ENCODE assay signal across 8 cellular contexts in genomic region chr6:27807415-27808241, GRCh38.
A peak's percentile ranks its signal among the peaks of the same experiment; 100 is the strongest.
DNase-seq lines count a peak whose midpoint lies in the region; TF ChIP-seq lines count a peak whose summit lies in the region.
"Not testable (repeated sequence)": the region's sequence is repeated elsewhere in the genome, so short reads cannot be mapped to it uniquely, and the experiment has no call there.

No MANE protein-coding gene starts in this region.

- TF ChIP-seq CTCF in esophagus squamous epithelium (IDR thresholded peaks at IDR 0.05); stomach (IDR thresholded peaks at IDR 0.05): not testable (repeated sequence)

- peak in 3 of 4 donors; percentile 85 to 91 (median 86) for TF ChIP-seq POLR2A in esophagus squamous epithelium (IDR thresholded peaks at IDR 0.05)
- not testable (repeated sequence) for TF ChIP-seq POLR2A in stomach (IDR thresholded peaks at IDR 0.05)

- H3K4me1 ChIP-seq in esophagus squamous epithelium (peaks cover 5 to 55% (median 7%) of the 10 kb centered on the region in 3 donors), muscle layer of colon (ENCODE audit: insufficient read depth, low read length) (peaks cover 12% of the 10 kb centered on the region), stomach (peaks cover 0 to 41% (median 27%) of the 10 kb centered on the region in 4 donors)

- not testable (repeated sequence) for TF ChIP-seq EP300 in stomach (IDR thresholded peaks at IDR 0.05)

- H3K27me3 ChIP-seq in esophagus squamous epithelium = not testable (repeated sequence)
- H3K27me3 ChIP-seq in muscle layer of colon (ENCODE audit: control insufficient read depth in 1 of 2, insufficient read depth in 2 of 2, low read length in 2 of 2) = peaks cover 10 to 18% of the 10 kb centered on the region in 2 donors
- H3K27me3 ChIP-seq in stomach = peaks cover 0 to 15% (median 0%) of the 10 kb centered on the region in 3 donors

- DNase-seq in ELR (ENCODE audit: low read depth) (peak; percentile 97), H4 (ENCODE audit: low spot score) (peak; percentile 97), Kasumi-1 (lab: John Stamatoyannopoulos, UW) (peak; percentile 96 to 97), RKO (ENCODE audit: low spot score) (peak; percentile 97), esophagus squamous epithelium (lab: John Stamatoyannopoulos, UW) (peak; percentile 42), stomach (peak; percentile 71)
- peak; percentile 20 to 39 for DNase-seq in activated T-helper 1 cell treated with anti-CD3 and anti-CD28 coated beads, Interleukin-2, amount 50 U/mL, for 16 hours (ENCODE audit: low read depth in 1 of 2, low spot score in 1 of 2)

- intact Hi-C loops in esophagus squamous epithelium (cut with DNase I); stomach (cut with DNase I; ENCODE audit: low total_unique reads): not testable (repeated sequence)

- WGBS in esophagus squamous epithelium, 2 donors = 0% methylated on average over 15 to 17 of the region's 44 CpGs
- WGBS in stomach, 5 donors = 0 to 1% (median 1%) methylated on average over 31 to 44 of the region's 44 CpGs

- H3K4me3 ChIP-seq in esophagus squamous epithelium (peak overlapping the region; percentile 53 to 66 (median 62)), muscle layer of colon (ENCODE audit: low read depth in 1 of 2, low read length in 2 of 2) (peak overlapping the region; percentile 25 to 70), stomach (peak overlapping the region; percentile 51 to 62 (median 56))

- H3K27ac ChIP-seq in esophagus squamous epithelium = peak overlapping the region; percentile 90 to 97 (median 92)
- peak overlapping the region; percentile 63 for H3K27ac ChIP-seq in muscle layer of colon (ENCODE audit: low read depth, low read length)
- peak overlapping the region; percentile 85 to 95 (median 88) for H3K27ac ChIP-seq in stomach

- H3K9ac ChIP-seq in muscle layer of colon (ENCODE audit: low read length) = not testable (repeated sequence)

- not testable (repeated sequence) for H3K36me3 ChIP-seq in esophagus squamous epithelium; muscle layer of colon (ENCODE audit: insufficient read depth, low read length); stomach

- H3K9me3 ChIP-seq in esophagus squamous epithelium; muscle layer of colon (ENCODE audit: low read length); stomach: not testable (repeated sequence)

Comparison
In these comparisons a context has a peak if more than half of its experiments do, and no peak if none do; other contexts are left out.
1. Peak in every context shown above with its lines: DNase-seq, H3K4me3 ChIP-seq and H3K27ac ChIP-seq.
2. DNase-seq: peak in every context shown above with its lines; median percentile 97 in ELR; 97 in H4; 97 in RKO; 96 in Kasumi-1; 71 in stomach; 42 in esophagus squamous epithelium; 30 in activated T-helper 1 cell treated with anti-CD3 and anti-CD28 coated beads, Interleukin-2, amount 50 U/mL, for 16 hours.